In the genomic region with DNA sequence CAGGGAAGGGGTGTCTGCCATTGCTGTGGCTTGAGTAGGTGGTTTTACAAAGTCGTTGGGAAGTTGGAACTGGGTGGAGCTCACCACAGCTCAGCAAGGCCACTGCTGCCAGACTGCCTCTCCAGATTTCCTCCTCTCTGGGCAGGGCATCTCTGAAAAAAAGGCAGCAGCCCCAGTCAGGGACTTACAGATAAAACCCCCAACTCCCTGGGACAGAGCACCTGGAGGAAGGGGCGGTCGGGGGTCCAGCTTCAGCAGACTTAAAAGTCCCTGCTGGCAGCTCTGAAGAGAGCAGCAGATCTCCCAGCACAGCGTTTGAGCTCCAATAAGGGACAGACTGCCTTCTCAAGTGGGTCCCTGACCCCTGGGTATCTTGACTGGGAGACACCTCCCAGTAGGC, we compare ENCODE assay signal across 28 cellular contexts.
"Had no signal": no experiment of that assay in that cellular context is flagged by ENCODE, and none has a peak within 500 bp of the region (broad histone marks: within the 10 kb centered on the region; RNA-seq: fewer than 3 reads in every experiment).

No MANE protein-coding gene starts in this region.

- H3K9me3 ChIP-seq: colonic mucosa, esophagus muscularis mucosa, esophagus squamous epithelium, gastrocnemius medialis, gastroesophageal sphincter had no signal

- ATAC-seq: effector memory CD8-positive, alpha-beta T cell; esophagus mucosa; foreskin keratinocyte; gastrocnemius medialis; gastroesophageal sphincter; heart left ventricle; heart right ventricle had no signal

- FAIRE-seq: endometrium, endothelial cell of umbilical vein, frontal cortex had no signal

- H3K4me1 ChIP-seq: colonic mucosa, esophagus muscularis mucosa, esophagus squamous epithelium, foreskin keratinocyte, gastrocnemius medialis, gastroesophageal sphincter, heart left ventricle, heart right ventricle had no signal

- H3K4me2 ChIP-seq: hepatocyte had no signal

- H2AFZ ChIP-seq: hepatocyte had no signal

- H3K79me2 ChIP-seq: hepatocyte had no signal

- H3K4me3 ChIP-seq: colonic mucosa, coronary artery, dorsolateral prefrontal cortex, esophagus muscularis mucosa, esophagus squamous epithelium, gastrocnemius medialis, gastroesophageal sphincter, heart left ventricle, heart right ventricle, hepatocyte had no signal

- DNase-seq: colonic mucosa; cortex of kidney; dermis blood vessel endothelial cell; dorsolateral prefrontal cortex; effector CD4-positive, alpha-beta T cell; effector CD8-positive, alpha-beta T cell; effector memory CD4-positive, alpha-beta T cell; effector memory CD8-positive, alpha-beta T cell; endodermal cell; erythroblast; esophagus squamous epithelium; foreskin fibroblast; foreskin keratinocyte; foreskin melanocyte; gastrocnemius medialis; glutamatergic neuron; head of caudate nucleus; heart left ventricle; heart right ventricle had no signal

- H3K27ac ChIP-seq: colonic mucosa, coronary artery, dorsolateral prefrontal cortex, epithelial cell of prostate, esophagus muscularis mucosa, esophagus squamous epithelium, foreskin keratinocyte, gastrocnemius medialis, gastroesophageal sphincter, heart left ventricle, heart right ventricle, hepatocyte had no signal

- H3K36me3 ChIP-seq: colonic mucosa, esophagus muscularis mucosa, esophagus squamous epithelium, gastrocnemius medialis, gastroesophageal sphincter, heart left ventricle, heart right ventricle had no signal

- H3K27me3 ChIP-seq: colonic mucosa, dorsolateral prefrontal cortex, esophagus squamous epithelium, foreskin keratinocyte, gastrocnemius medialis, gastroesophageal sphincter, heart left ventricle, heart right ventricle, hepatocyte had no signal
